Comparison of ENCODE assay signal across 9 cellular contexts in genomic region chr7:148967032-148967372, GRCh38.
DNase-seq lines count a peak whose midpoint lies in the region; ATAC-seq, FAIRE-seq and TF ChIP-seq lines count a peak whose summit lies in the region.
"Had no signal": no experiment of that assay in that cellular context is flagged by ENCODE, and none has a peak within 500 bp of the region (broad histone marks: within the 10 kb centered on the region; RNA-seq: fewer than 3 reads in every experiment).

No MANE protein-coding gene starts in this region.

- H2BK5ac ChIP-seq in mesenchymal stem cell (ENCODE audit: low read depth, low read length, poor library complexity, severe bottlenecking), result no peak overlapping the region

- H4K91ac ChIP-seq in mesenchymal stem cell (ENCODE audit: low read length), result no peak overlapping the region

- no peak overlapping the region for H2BK120ac ChIP-seq in mesenchymal stem cell (ENCODE audit: low read depth, low read length)

- H3K9ac ChIP-seq in HepG2 (ENCODE audit: insufficient read depth, low read depth, low read length) (no peak overlapping the region), mesenchymal stem cell (ENCODE audit: low read length) (peak overlapping the region; percentile 67)

- H3K9me3 ChIP-seq in HepG2 (ENCODE audit: low read length) (no peaks in the 10 kb centered on the region), right lobe of liver (no peaks in the 10 kb centered on the region), mesenchymal stem cell (ENCODE audit: control insufficient read depth, low read length) (no peaks in the 10 kb centered on the region)

- no peak overlapping the region for H3K23ac ChIP-seq in mesenchymal stem cell (ENCODE audit: low read length in 2 of 2)

- H3K4ac ChIP-seq in mesenchymal stem cell (ENCODE audit: low read depth in 1 of 2, low read length in 2 of 2), result no peak overlapping the region

- no peaks in the 10 kb centered on the region for H4K20me1 ChIP-seq in HepG2 (ENCODE audit: insufficient read depth, low read length)

- intact Hi-C loops in HepG2 (cut with micrococcal nuclease; ENCODE audit: unreplicated experiment), result loop anchor here (5.0 to 10.0 kb wide), 2 partner anchors 272 to 705 kb away; partner anchors contain the start of gene CUL1
- intact Hi-C loops in right lobe of liver (cut with DNase I), result loop anchor here (5.0 to 10.0 kb wide), 2 partner anchors 460 to 462 kb away; no protein-coding TSS in a partner anchor

- TF ChIP-seq RAD21 in HepG2 (CRISPR knock-in tag; IDR thresholded peaks at IDR 0.05), result no peak

- no peaks in the 10 kb centered on the region for H3K79me1 ChIP-seq in mesenchymal stem cell (replicated peaks; ENCODE audit: low read length, poor library complexity, severe bottlenecking)

- DNase-seq in HepG2 (ENCODE audit: low spot score), result no peak
- no peak for DNase-seq in right lobe of liver
- DNase-seq in mesenchymal stem cell, result no peak
- no peak for DNase-seq in NAMALWA (ENCODE audit: low spot score)
- DNase-seq in NCI-H2227 treated with DMSO at 0.1 percent for 48 hours (lab: John Stamatoyannopoulos, UW), result no peak
- no peak for DNase-seq in GM19239 (ENCODE audit: insufficient read length, low spot score)

- H3K27me3 ChIP-seq in HepG2 (ENCODE audit: control insufficient read depth in 1 of 2, insufficient read depth in 2 of 2, low read length in 2 of 2), result no peaks in the 10 kb centered on the region; a peak in 2 of 5 replicates
- no peaks in the 10 kb centered on the region for H3K27me3 ChIP-seq in right lobe of liver
- H3K27me3 ChIP-seq in mesenchymal stem cell (ENCODE audit: control insufficient read depth in 1 of 2, insufficient read depth in 1 of 2, low read length in 2 of 2), result no peaks in the 10 kb centered on the region
- H3K27me3 ChIP-seq: cardiac muscle cell had no signal

- H3K36me3 ChIP-seq in HepG2 (replicated peaks in 1 of 2; ENCODE audit: control insufficient read depth in 1 of 2, insufficient read depth in 2 of 2, low read length in 2 of 2) (no peaks in the 10 kb centered on the region), right lobe of liver (no peaks in the 10 kb centered on the region), mesenchymal stem cell (ENCODE audit: control insufficient read depth in 1 of 2, insufficient read depth in 2 of 2, low read depth in 1 of 2, low read length in 2 of 2) (no peaks in the 10 kb centered on the region)
- H3K36me3 ChIP-seq: cardiac muscle cell had no signal

- peak overlapping the region; percentile 40 to 52 (median 41); a peak in 4 of 6 replicates for H3K4me3 ChIP-seq in HepG2 (replicated peaks in 1 of 3; ENCODE audit: insufficient read depth in 1 of 3, low read depth in 2 of 3, low read length in 3 of 3)
- peak overlapping the region in 1 of 3 donors; percentile 28 for H3K4me3 ChIP-seq in right lobe of liver
- H3K4me3 ChIP-seq in mesenchymal stem cell (ENCODE audit: insufficient read depth in 1 of 2, low read depth in 1 of 2, low read length in 2 of 2), result peak overlapping the region in 1 of 2 experiments; percentile 74
- H3K4me3 ChIP-seq: cardiac muscle cell had no signal

- in situ Hi-C loops in HepG2 (cut with HindIII; ENCODE audit: extremely low pct_ligation_motif_present, low pct_unique_long_range_greater_than_20kb), result loop anchor here (10.0 to 25.0 kb wide), 2 partner anchors 462 to 705 kb away; no protein-coding TSS in a partner anchor

- no peak for TF ChIP-seq EP300 in HepG2 (IDR thresholded peaks at IDR 0.05; ENCODE audit: low read depth in 2 of 2, low read length in 2 of 2)
- no peak for TF ChIP-seq EP300 in HepG2 (CRISPR knock-in tag; IDR thresholded peaks at IDR 0.05; ENCODE audit: borderline replicate concordance)

- no peak overlapping the region for H2BK12ac ChIP-seq in mesenchymal stem cell (ENCODE audit: low read length in 2 of 2)

- H3K27ac ChIP-seq in HepG2 (ENCODE audit: extremely low read length, insufficient read depth, low read length) (no peak overlapping the region), right lobe of liver (no peak overlapping the region), VCaP (no peak overlapping the region), mesenchymal stem cell (ENCODE audit: low read length, poor library complexity, severe bottlenecking) (no peak overlapping the region)
- H3K27ac ChIP-seq: cardiac muscle cell had no signal

- no peak overlapping the region for H3K18ac ChIP-seq in mesenchymal stem cell (ENCODE audit: low read depth in 1 of 2, low read length in 2 of 2)

- no peak overlapping the region for H2BK15ac ChIP-seq in mesenchymal stem cell (ENCODE audit: low read depth, poor library complexity, severe bottlenecking)

- H2AFZ ChIP-seq in HepG2 (ENCODE audit: low read length) (no peak overlapping the region), mesenchymal stem cell (ENCODE audit: low read depth, low read length) (no peak overlapping the region)

- POLR2A ChIA-PET in HepG2 (lab: Yijun Ruan, JAX), result interaction anchor here (1.6 kb wide), 1 partner anchor 9 kb away, joined by 6 read pairs; no protein-coding TSS in a partner anchor

- CTCF ChIA-PET in HepG2 (lab: Yijun Ruan, JAX; ENCODE audit: low intra/inter-chr PET ratio, low total read pairs), result interaction anchor here (1.3 to 2.2 kb wide), 3 partner anchors 111 to 463 kb away, joined by 5 to 15 read pairs (median 6); no protein-coding TSS in a partner anchor

- ATAC-seq in HepG2 (peak; percentile 44), right lobe of liver (no peak), HG03571 (IDR thresholded peaks at IDR 0.05; ENCODE audit: unreplicated experiment) (no peak)

- TF ChIP-seq POLR2A in HepG2 (IDR thresholded peaks at IDR 0.05; ENCODE audit: insufficient read depth in 1 of 2, low read depth in 2 of 2, low read length in 2 of 2), result no peak
- TF ChIP-seq POLR2A in right lobe of liver (IDR thresholded peaks at IDR 0.05), result no peak

- H4K8ac ChIP-seq in mesenchymal stem cell (ENCODE audit: low read length), result no peak overlapping the region

- WGBS in HepG2 (ENCODE audit: low lambda C conversion rate), result 28% methylated on average over 6 of the region's 13 CpGs
- 19% methylated on average over 9 of the region's 13 CpGs for WGBS in right lobe of liver (ENCODE audit: insufficient coverage, low coverage, low lambda C conversion rate, missing lambda C conversion rate)
- WGBS in mesenchymal stem cell, result 56% methylated on average over 8 of the region's 13 CpGs

- FAIRE-seq in HepG2 (lab: Jason Lieb, UNC) (no peak), GM19239 (lab: Jason Lieb, UNC) (no peak)

- H3K4me1 ChIP-seq in HepG2 (ENCODE audit: insufficient read depth, low read length), result peaks cover 37% of the 10 kb centered on the region
- peaks cover 0 to 12% (median 0%) of the 10 kb centered on the region in 4 donors for H3K4me1 ChIP-seq in right lobe of liver
- peaks cover 1% of the 10 kb centered on the region for H3K4me1 ChIP-seq in mesenchymal stem cell (ENCODE audit: control insufficient read depth, insufficient read depth, low read depth, low read length)

- H2AK5ac ChIP-seq in mesenchymal stem cell (ENCODE audit: low read length, severe bottlenecking), result no peak overlapping the region

- H3K79me2 ChIP-seq in HepG2 (ENCODE audit: insufficient read depth, low read length), result no peaks in the 10 kb centered on the region

- H3K4me2 ChIP-seq in HepG2 (ENCODE audit: low read depth, low read length) (peak overlapping the region; percentile 62), mesenchymal stem cell (ENCODE audit: low read length, poor library complexity, severe bottlenecking) (peak overlapping the region; percentile 52)

- no peak overlapping the region for H3K14ac ChIP-seq in mesenchymal stem cell (ENCODE audit: low read length in 2 of 2)

- BruUV-seq in HepG2 (replicated peaks; lab: Mats Ljungman, UMichigan), result no TSS peak

- TF ChIP-seq CTCF in HepG2 (CRISPR knock-in tag; IDR thresholded peaks at IDR 0.05) (no peak), right lobe of liver (IDR thresholded peaks at IDR 0.05) (peak in 1 of 4 donors; percentile 3), VCaP (conservative IDR thresholded peaks at IDR 0.05) (peak; percentile 77)

TF ChIP-seq in HepG2, 621 proteins besides CTCF, POLR2A, EP300 and RAD21 (continues in another document):
- TF ChIP-seq PATZ1 (CRISPR knock-in tag; IDR thresholded peaks at IDR 0.05), result 0 out of 2 replicates have a peak, but pooled peaks have one; percentile 1
- peak; percentile 7; the same call in 1 of the 2 replicates for TF ChIP-seq HNF1B (CRISPR knock-in tag; IDR thresholded peaks at IDR 0.05)
- peak; percentile 2; the same call in 1 of the 2 replicates for TF ChIP-seq ZNF232 (CRISPR knock-in tag; IDR thresholded peaks at IDR 0.05; ENCODE audit: borderline replicate concordance)
- no peak for TF ChIP-seq SOX6 (IDR thresholded peaks at IDR 0.05)
- 0 out of 2 replicates have a peak, but pooled peaks have one; percentile 11 for TF ChIP-seq SOX6 (CRISPR knock-in tag; IDR thresholded peaks at IDR 0.05)
- TF ChIP-seq ZNF781 (CRISPR knock-in tag; IDR thresholded peaks at IDR 0.05; ENCODE audit: borderline replicate concordance, not compliant biosample characterization), result no peak
- TF ChIP-seq CEBPG (CRISPR knock-in tag; IDR thresholded peaks at IDR 0.05), result 0 out of 2 replicates have a peak, but pooled peaks have one; percentile 2
- TF ChIP-seq KMT2A (CRISPR knock-in tag; IDR thresholded peaks at IDR 0.05), result no peak
